Comparison of ENCODE assay signal across 11 cellular contexts in the genomic region with DNA sequence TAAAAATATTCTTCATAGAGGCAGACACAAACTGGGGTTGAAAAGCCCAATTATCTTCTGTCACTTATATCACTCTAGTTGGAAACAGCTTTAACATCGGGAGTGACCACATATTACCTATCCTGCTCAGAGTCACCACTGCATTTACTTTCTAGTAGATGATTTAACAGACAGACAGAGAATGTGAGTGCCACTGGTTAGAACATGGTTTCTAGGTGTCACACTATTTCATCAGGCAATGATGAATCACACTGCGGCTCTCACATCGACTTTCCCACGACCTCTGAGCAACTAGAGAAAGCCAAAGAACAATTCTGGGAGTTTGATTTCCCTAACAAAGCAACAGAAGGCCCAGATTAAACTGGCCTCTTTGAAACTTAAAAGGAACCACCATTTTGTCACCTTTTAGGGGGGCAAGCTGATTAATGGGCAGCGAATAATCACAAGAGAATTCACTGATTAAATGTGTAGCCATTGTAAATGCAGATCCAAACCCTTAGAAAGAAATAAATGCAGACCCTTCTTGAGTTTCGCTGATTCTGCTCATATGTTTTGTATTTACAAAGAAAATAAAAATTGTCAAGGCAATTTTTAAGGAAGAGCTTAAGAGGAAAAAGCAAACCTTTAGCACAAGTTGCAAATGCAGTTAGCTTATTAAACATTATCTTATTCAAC.
DNase-seq lines count a peak whose midpoint lies in the region; ATAC-seq, FAIRE-seq and TF ChIP-seq lines count a peak whose summit lies in the region.
"Had no signal": no experiment of that assay in that cellular context is flagged by ENCODE, and none has a peak within 500 bp of the region (broad histone marks: within the 10 kb centered on the region; RNA-seq: fewer than 3 reads in every experiment).

No MANE protein-coding gene starts in this region.

- H2AFZ ChIP-seq in GM23338 = no peak overlapping the region
- H2AFZ ChIP-seq in neuron (ENCODE audit: low read depth, low read length) = peak overlapping the region; percentile 18
- no peak overlapping the region for H2AFZ ChIP-seq in Karpas-422 (ENCODE audit: low read length)

- H3K9ac ChIP-seq in Karpas-422 (ENCODE audit: low read length) = no peak overlapping the region

- H4K20me1 ChIP-seq in GM23338 (replicated peaks; ENCODE audit: insufficient read depth) (no peaks in the 10 kb centered on the region), Karpas-422 (ENCODE audit: insufficient read depth, low read depth, low read length) (no peaks in the 10 kb centered on the region)

- no peaks in the 10 kb centered on the region for H3K27me3 Mint-ChIP-seq in GM23338 (ENCODE audit: insufficient read depth, low read depth, poor library complexity)

- no peak for TF ChIP-seq CTCF in GM23338 (conservative IDR thresholded peaks at IDR 0.05; ENCODE audit: low read depth in 2 of 2)

- H3K4me1 ChIP-seq in GM23338 (ENCODE audit: insufficient read depth) (0 out of 2 replicates have a peak, but pooled peaks cover 13% of the 10 kb centered on the region), neuron (ENCODE audit: insufficient read depth, low read length) (peaks cover 29% of the 10 kb centered on the region), Karpas-422 (ENCODE audit: low read length) (peaks cover 4% of the 10 kb centered on the region)
- H3K4me1 ChIP-seq: right lobe of liver, suprapubic skin had no signal

- no peaks in the 10 kb centered on the region for H3K36me3 Mint-ChIP-seq in GM23338 (ENCODE audit: low read depth)

- H3K4me3 Mint-ChIP-seq in GM23338 = no peak overlapping the region

- no peak overlapping the region; the same call in 1 of the 2 replicates for H3K27ac Mint-ChIP-seq in GM23338

- H3K27ac ChIP-seq in GM23338 (ENCODE audit: low read depth) (no peak overlapping the region), epithelial cell of prostate (peak overlapping the region; percentile 26), Karpas-422 (ENCODE audit: low read length) (no peak overlapping the region)
- H3K27ac ChIP-seq: right lobe of liver, suprapubic skin had no signal

- DNase-seq in GM23338 (ENCODE audit: low spot score) = peak; percentile 52
- DNase-seq in RCC 7860 (ENCODE audit: low spot score) = peak; percentile 88
- no peak for DNase-seq in epithelial cell of prostate (ENCODE audit: low read depth, low spot score)
- DNase-seq in putamen (ENCODE audit: low spot score) = no peak
- no peak for DNase-seq in D341Med (ENCODE audit: low spot score)
- no peak for DNase-seq in Karpas-422
- DNase-seq in T-helper 2 cell = no peak
- DNase-seq: right lobe of liver, T-helper 9 cell had no signal

- H3K36me3 ChIP-seq in GM23338 (ENCODE audit: insufficient read depth) (no peaks in the 10 kb centered on the region), neuron (ENCODE audit: insufficient read depth, low read length) (no peaks in the 10 kb centered on the region), Karpas-422 (ENCODE audit: insufficient read depth, low read length) (no peaks in the 10 kb centered on the region)
- H3K36me3 ChIP-seq: right lobe of liver, suprapubic skin had no signal

- H3K4me3 ChIP-seq in GM23338 (no peak overlapping the region), neuron (ENCODE audit: low read length) (no peak overlapping the region), Karpas-422 (ENCODE audit: low read length) (no peak overlapping the region)
- H3K4me3 ChIP-seq: right lobe of liver, suprapubic skin had no signal

- peaks cover 14% of the 10 kb centered on the region for H3K4me1 Mint-ChIP-seq in GM23338

- H3K4me2 ChIP-seq in GM23338 = no peak overlapping the region; the same call in 1 of the 2 replicates
- no peak overlapping the region for H3K4me2 ChIP-seq in Karpas-422 (ENCODE audit: low read depth, low read length, poor library complexity, severe bottlenecking)

- H3K9me3 ChIP-seq in neuron (ENCODE audit: low read length) (no peaks in the 10 kb centered on the region), Karpas-422 (ENCODE audit: low read length) (no peaks in the 10 kb centered on the region)
- H3K9me3 ChIP-seq: right lobe of liver, suprapubic skin had no signal

- H3K79me2 ChIP-seq in GM23338 (replicated peaks; ENCODE audit: insufficient read depth) = no peaks in the 10 kb centered on the region
- H3K79me2 ChIP-seq in Karpas-422 (ENCODE audit: low read length) = no peaks in the 10 kb centered on the region

- H3F3A ChIP-seq in GM23338 (replicated peaks; ENCODE audit: low read depth) = no peaks in the 10 kb centered on the region

- H3K9me2 ChIP-seq in GM23338 (ENCODE audit: insufficient read depth) (peaks cover 4% of the 10 kb centered on the region; the same call in 1 of the 2 replicates), Karpas-422 (replicated peaks; ENCODE audit: insufficient read depth, low read length) (no peaks in the 10 kb centered on the region)

- H3K9me3 Mint-ChIP-seq in GM23338 = peaks cover 3% of the 10 kb centered on the region; the same call in 1 of the 3 replicates

- no peak; the same call in 2 of the 3 replicates for ATAC-seq in GM23338

- no peaks in the 10 kb centered on the region for H3K27me3 ChIP-seq in GM23338 (ENCODE audit: insufficient read depth)
- no peaks in the 10 kb centered on the region for H3K27me3 ChIP-seq in neuron (ENCODE audit: insufficient read depth, low read length)
- no peaks in the 10 kb centered on the region for H3K27me3 ChIP-seq in Karpas-422 (ENCODE audit: low read length)
- H3K27me3 ChIP-seq: right lobe of liver, suprapubic skin had no signal

- FAIRE-seq in RCC 7860 (lab: Jason Lieb, UNC) = peak; percentile 97

TF ChIP-seq in GM23338, 12 proteins besides CTCF, POLR2A, EP300 and RAD21 (continues in another document):
- TF ChIP-seq JUNB (IDR thresholded peaks at IDR 0.05; ENCODE audit: unreplicated experiment) (no peak), CREB1 (CRISPR knock-in tag; IDR thresholded peaks at IDR 0.05; ENCODE audit: low read depth) (no peak), STAT1 (IDR thresholded peaks at IDR 0.05; ENCODE audit: unreplicated experiment) (no peak), POLR2AphosphoS5 (IDR thresholded peaks at IDR 0.05; ENCODE audit: low read depth) (no peak), NANOG (IDR thresholded peaks at IDR 0.05; ENCODE audit: borderline replicate concordance) (no peak), REST (IDR thresholded peaks at IDR 0.05; ENCODE audit: unreplicated experiment) (no peak), ZNF331 (CRISPR knock-in tag; IDR thresholded peaks at IDR 0.05; ENCODE audit: low read depth) (no peak)

Comparison
In these comparisons a context has a peak if more than half of its experiments do, and no peak if none do; other contexts are left out.
1. DNase-seq: peak in GM23338 (single experiment) and RCC 7860 (single experiment); none in epithelial cell of prostate (single experiment), putamen (single experiment), D341Med (single experiment), Karpas-422 (single experiment) and T-helper 2 cell (0 of 5).